Comparison of ENCODE assay signal across 8 cellular contexts in genomic region chr1:114670083-114671010, GRCh38. TPM values are rescaled to one million over a fixed set of nuclear protein-coding genes. Genes with fewer than 3 reads are reported as not detected.
DNase-seq lines count a peak whose midpoint lies in the region; ATAC-seq and TF ChIP-seq lines count a peak whose summit lies in the region.

No MANE protein-coding gene starts in this region.

- H3K27me3 ChIP-seq in CD8-positive, alpha-beta memory T cell (ENCODE audit: insufficient read depth, low read length, poor library complexity, severe bottlenecking), result no peaks in the 10 kb centered on the region
- H3K27me3 ChIP-seq in OCI-LY1 (ENCODE audit: insufficient read depth, low read length), result no peaks in the 10 kb centered on the region
- H3K27me3 ChIP-seq in esophagus (ENCODE audit: control insufficient read depth in 1 of 2, insufficient read depth in 2 of 2, low read length in 2 of 2), result no peaks in the 10 kb centered on the region
- no peaks in the 10 kb centered on the region for H3K27me3 ChIP-seq in mucosa of stomach (ENCODE audit: control insufficient read depth, insufficient read depth, low read length)

- no peak for TF ChIP-seq CTCF in OCI-LY1 (IDR thresholded peaks at IDR 0.05; ENCODE audit: low read length)

- CTCF ChIA-PET in CD8-positive, alpha-beta memory T cell (lab: Charles Lee), result interaction anchor here (0.9 to 1.6 kb wide), 3 partner anchors 10 to 328 kb away, joined by 3 to 4 read pairs (median 3); no protein-coding TSS in a partner anchor

- H3K9me3 Mint-ChIP-seq in CD8-positive, alpha-beta memory T cell, result no peaks in the 10 kb centered on the region
- H3K9me3 Mint-ChIP-seq in activated T-cell treated with anti-CD3 and anti-CD28 coated beads, Interleukin-2, amount 50 U/mL, for 24 hours, result no peaks in the 10 kb centered on the region

- DNase-seq in CD8-positive, alpha-beta memory T cell, result peak; percentile 74 to 89 (median 84)
- DNase-seq in activated T-cell treated with anti-CD3 and anti-CD28 coated beads, Interleukin-2, amount 50 U/mL, for 24 hours, result peak; percentile 90
- peak; percentile 84 for DNase-seq in stimulated activated CD8-positive, alpha-beta memory T cell treated with anti-CD3 and anti-CD28 coated beads, Interleukin-4, amount 100 ng/mL, for 24 hours (ENCODE audit: low read depth)

- peak overlapping the region; percentile 75 for H3K4me3 ChIP-seq in CD8-positive, alpha-beta memory T cell (ENCODE audit: low read length)
- H3K4me3 ChIP-seq in OCI-LY1 (ENCODE audit: low read depth, low read length, poor library complexity, severe bottlenecking), result peak overlapping the region; percentile 70
- peak overlapping the region; percentile 88 to 91 for H3K4me3 ChIP-seq in esophagus (ENCODE audit: low read depth in 1 of 2, low read length in 2 of 2)
- peak overlapping the region; percentile 57 for H3K4me3 ChIP-seq in mucosa of stomach (ENCODE audit: low read length)

- 2 to 4% methylated on average over 44 to 45 of the region's 45 CpGs for WGBS in esophagus, 2 donors

- no peaks in the 10 kb centered on the region for H3K9me3 ChIP-seq in CD8-positive, alpha-beta memory T cell (ENCODE audit: low read length)
- no peaks in the 10 kb centered on the region for H3K9me3 ChIP-seq in OCI-LY1 (ENCODE audit: low read length)
- no peaks in the 10 kb centered on the region for H3K9me3 ChIP-seq in esophagus (ENCODE audit: control insufficient read depth in 2 of 2, insufficient read depth in 1 of 2, low read depth in 1 of 2, low read length in 1 of 2)
- H3K9me3 ChIP-seq in mucosa of stomach (ENCODE audit: control insufficient read depth, low read length), result no peaks in the 10 kb centered on the region

- no peak overlapping the region; the same call in 1 of the 2 replicates for H2AFZ ChIP-seq in OCI-LY1 (ENCODE audit: low read length)

- peaks cover 0 to 6% (median 0%) of the 10 kb centered on the region in 3 donors for H3K36me3 Mint-ChIP-seq in CD8-positive, alpha-beta memory T cell
- peaks cover 2% of the 10 kb centered on the region for H3K36me3 Mint-ChIP-seq in activated T-cell treated with anti-CD3 and anti-CD28 coated beads, Interleukin-2, amount 50 U/mL, for 24 hours (ENCODE audit: low read depth)

- peak overlapping the region; percentile 7 to 95 (median 90) for H3K27ac Mint-ChIP-seq in CD8-positive, alpha-beta memory T cell
- peak overlapping the region; percentile 77 for H3K27ac Mint-ChIP-seq in activated T-cell treated with anti-CD3 and anti-CD28 coated beads, Interleukin-2, amount 50 U/mL, for 24 hours

- H3K4me3 Mint-ChIP-seq in CD8-positive, alpha-beta memory T cell, result peak overlapping the region; percentile 91 to 99 (median 95)
- peak overlapping the region; percentile 87 for H3K4me3 Mint-ChIP-seq in activated T-cell treated with anti-CD3 and anti-CD28 coated beads, Interleukin-2, amount 50 U/mL, for 24 hours

- peaks cover 4 to 17% (median 6%) of the 10 kb centered on the region in 3 donors for H3K4me1 Mint-ChIP-seq in CD8-positive, alpha-beta memory T cell
- H3K4me1 Mint-ChIP-seq in activated T-cell treated with anti-CD3 and anti-CD28 coated beads, Interleukin-2, amount 50 U/mL, for 24 hours (ENCODE audit: low read depth), result peaks cover 14% of the 10 kb centered on the region

- H3K79me2 ChIP-seq in OCI-LY1 (ENCODE audit: insufficient read depth, low read length), result no peaks in the 10 kb centered on the region

- no peak overlapping the region for H3K27ac ChIP-seq in CD8-positive, alpha-beta memory T cell (ENCODE audit: low read depth, low read length)
- no peak overlapping the region for H3K27ac ChIP-seq in OCI-LY1 (ENCODE audit: low read depth, low read length, poor library complexity, severe bottlenecking)
- peak overlapping the region; percentile 86 to 99 for H3K27ac ChIP-seq in esophagus (ENCODE audit: low read depth in 2 of 2, low read length in 1 of 2)

- H3K36me3 ChIP-seq in CD8-positive, alpha-beta memory T cell (ENCODE audit: insufficient read depth, low read length), result no peaks in the 10 kb centered on the region
- H3K36me3 ChIP-seq in OCI-LY1 (ENCODE audit: insufficient read depth, low read length) (no peaks in the 10 kb centered on the region), esophagus (ENCODE audit: control insufficient read depth in 2 of 2, insufficient read depth in 2 of 2, low read length in 1 of 2) (no peaks in the 10 kb centered on the region), mucosa of stomach (ENCODE audit: control insufficient read depth, insufficient read depth, low read length) (no peaks in the 10 kb centered on the region)

- POLR2A ChIA-PET in CD8-positive, alpha-beta memory T cell (lab: Charles Lee), result interaction anchor here (0.9 to 1.2 kb wide), 3 partner anchors 87 to 158 kb away, joined by 3 to 4 read pairs (median 3); partner anchors contain the start of genes BCAS2 and CSDE1

- H3K9me2 ChIP-seq in OCI-LY1 (ENCODE audit: low read depth, low read length), result no peaks in the 10 kb centered on the region

- H3K4me1 ChIP-seq in CD8-positive, alpha-beta memory T cell (ENCODE audit: insufficient read depth, low read length), result peaks cover 6% of the 10 kb centered on the region
- H3K4me1 ChIP-seq in OCI-LY1 (ENCODE audit: insufficient read depth, low read length, severe bottlenecking) (peaks cover 18% of the 10 kb centered on the region), esophagus (ENCODE audit: control insufficient read depth in 2 of 2, insufficient read depth in 2 of 2, low read length in 1 of 2) (no peaks in the 10 kb centered on the region), mucosa of stomach (ENCODE audit: control insufficient read depth, insufficient read depth, low read length) (no peaks in the 10 kb centered on the region)

- peak overlapping the region; percentile 93 for H3K4me2 ChIP-seq in OCI-LY1 (ENCODE audit: low read length)

- peaks cover 2 to 35% of the 10 kb centered on the region in 2 donors for H3K27me3 Mint-ChIP-seq in CD8-positive, alpha-beta memory T cell
- peaks cover 5% of the 10 kb centered on the region for H3K27me3 Mint-ChIP-seq in activated T-cell treated with anti-CD3 and anti-CD28 coated beads, Interleukin-2, amount 50 U/mL, for 24 hours

- H3K9ac ChIP-seq in OCI-LY1 (ENCODE audit: low read length), result peak overlapping the region; percentile 45; the same call in 1 of the 2 replicates
- H3K9ac ChIP-seq in mucosa of stomach (ENCODE audit: low read length), result peak overlapping the region; percentile 68

- no peaks in the 10 kb centered on the region for H3F3A ChIP-seq in OCI-LY1 (ENCODE audit: insufficient read depth, low read length)

- ATAC-seq in GM19463 (IDR thresholded peaks at IDR 0.05; ENCODE audit: unreplicated experiment) (peak; percentile 99), HG03571 (IDR thresholded peaks at IDR 0.05; ENCODE audit: unreplicated experiment) (peak; percentile 99)

- no peaks in the 10 kb centered on the region for H4K20me1 ChIP-seq in OCI-LY1 (ENCODE audit: insufficient read depth, low read length)

RNA-seq across cellular contexts. Expression of gene DENND2C, which starts 0.5 kb away (rescaled TPM):
- under 1 TPM; 0.59 to 0.75 TPM for total RNA-seq in CD8-positive, alpha-beta memory T cell
- 0.47 TPM for polyA plus RNA-seq in CD8-positive, alpha-beta memory T cell
- polyA plus RNA-seq in esophagus, result 10 to 100 TPM; 21.4 to 35.6 TPM

RNA-seq across cellular contexts. Expression of gene AMPD1, which starts 25.0 kb away (rescaled TPM):
- not detected for total RNA-seq in CD8-positive, alpha-beta memory T cell
- not detected for polyA plus RNA-seq in CD8-positive, alpha-beta memory T cell
- polyA plus RNA-seq in esophagus, result under 1 TPM; 0.11 to 0.18 TPM

RNA-seq across cellular contexts. Expression of gene NRAS, which starts 46.2 kb away (rescaled TPM):
- total RNA-seq in CD8-positive, alpha-beta memory T cell, result 10 to 100 TPM; 77.6 to 78.2 TPM
- polyA plus RNA-seq in CD8-positive, alpha-beta memory T cell, result 27.1 TPM
- 10 to 100 TPM; 12.7 to 12.8 TPM for polyA plus RNA-seq in esophagus

Comparison
In these comparisons a context has a peak if more than half of its experiments do, and no peak if none do; other contexts are left out.
1. H3K27ac ChIP-seq: peak in esophagus (2 of 2); none in CD8-positive, alpha-beta memory T cell (single experiment) and OCI-LY1 (single experiment).
2. RNA of gene DENND2C, which starts 0.5 kb away (polyA plus RNA-seq): 21.4 to 35.6 TPM in esophagus; 0.47 TPM in CD8-positive, alpha-beta memory T cell (single experiment); every median in the first group is over 10 times any median in the second.
3. Peak in every context shown above with its lines, with median percentiles within 50 percentile points of each other: DNase-seq and H3K4me3 ChIP-seq.